Comparison of ENCODE assay signal across 22 cellular contexts in genomic region chr13:110462091-110462490, GRCh38.
"Had no signal": no experiment of that assay in that cellular context is flagged by ENCODE, and none has a peak within 500 bp of the region (broad histone marks: within the 10 kb centered on the region; RNA-seq: fewer than 3 reads in every experiment).

No MANE protein-coding gene starts in this region.

- H3K4me3 ChIP-seq: colonic mucosa, esophagus muscularis mucosa, gastroesophageal sphincter, heart left ventricle, hepatocyte, left lung, lung had no signal

- H3K4me3 Mint-ChIP-seq: dendritic cell treated with granulocyte-macrophage colony-stimulating factor and Interleukin-4, amounts not matched to agents 40 ng/mL and 50 ng/mL, for 4 days; effector memory CD8-positive, alpha-beta T cell; endodermal cell; immature natural killer cell; memory B cell had no signal

- H3K27ac ChIP-seq: colonic mucosa, foreskin keratinocyte, heart left ventricle, hepatocyte, left lung had no signal

- H3K27ac Mint-ChIP-seq: effector memory CD8-positive, alpha-beta T cell; endodermal cell; immature natural killer cell had no signal

- H3K36me3 Mint-ChIP-seq: immature natural killer cell, memory B cell had no signal

- H3K4me1 ChIP-seq: colonic mucosa, foreskin keratinocyte, gastroesophageal sphincter had no signal

- DNase-seq: colonic mucosa; cortex of kidney; effector CD8-positive, alpha-beta T cell; effector memory CD8-positive, alpha-beta T cell; endodermal cell; foreskin keratinocyte; heart left ventricle; hypothalamus; immature natural killer cell; islet precursor cell; left cardiac atrium; left lung; left ventricle myocardium superior; mammary epithelial cell; mesendoderm; midbrain had no signal

- H3K27me3 ChIP-seq: colonic mucosa, esophagus muscularis mucosa, foreskin keratinocyte, gastroesophageal sphincter, heart left ventricle, hepatocyte, left lung had no signal

- ATAC-seq: effector memory CD8-positive, alpha-beta T cell; foreskin keratinocyte; gastroesophageal sphincter; heart left ventricle; left cardiac atrium; left lung; left ventricle myocardium superior had no signal

- H3K4me1 Mint-ChIP-seq: immature natural killer cell had no signal

- H3K36me3 ChIP-seq: colonic mucosa had no signal

- H3K9me3 Mint-ChIP-seq: dendritic cell treated with granulocyte-macrophage colony-stimulating factor and Interleukin-4, amounts not matched to agents 40 ng/mL and 50 ng/mL, for 4 days; effector memory CD8-positive, alpha-beta T cell; endodermal cell; immature natural killer cell; memory B cell had no signal

- H3K27me3 Mint-ChIP-seq: memory B cell had no signal

- H3K9me3 ChIP-seq: colonic mucosa, esophagus muscularis mucosa, gastroesophageal sphincter, heart left ventricle, left lung had no signal
